1 cellular context compared by ENCODE assay signal in the genomic region with DNA sequence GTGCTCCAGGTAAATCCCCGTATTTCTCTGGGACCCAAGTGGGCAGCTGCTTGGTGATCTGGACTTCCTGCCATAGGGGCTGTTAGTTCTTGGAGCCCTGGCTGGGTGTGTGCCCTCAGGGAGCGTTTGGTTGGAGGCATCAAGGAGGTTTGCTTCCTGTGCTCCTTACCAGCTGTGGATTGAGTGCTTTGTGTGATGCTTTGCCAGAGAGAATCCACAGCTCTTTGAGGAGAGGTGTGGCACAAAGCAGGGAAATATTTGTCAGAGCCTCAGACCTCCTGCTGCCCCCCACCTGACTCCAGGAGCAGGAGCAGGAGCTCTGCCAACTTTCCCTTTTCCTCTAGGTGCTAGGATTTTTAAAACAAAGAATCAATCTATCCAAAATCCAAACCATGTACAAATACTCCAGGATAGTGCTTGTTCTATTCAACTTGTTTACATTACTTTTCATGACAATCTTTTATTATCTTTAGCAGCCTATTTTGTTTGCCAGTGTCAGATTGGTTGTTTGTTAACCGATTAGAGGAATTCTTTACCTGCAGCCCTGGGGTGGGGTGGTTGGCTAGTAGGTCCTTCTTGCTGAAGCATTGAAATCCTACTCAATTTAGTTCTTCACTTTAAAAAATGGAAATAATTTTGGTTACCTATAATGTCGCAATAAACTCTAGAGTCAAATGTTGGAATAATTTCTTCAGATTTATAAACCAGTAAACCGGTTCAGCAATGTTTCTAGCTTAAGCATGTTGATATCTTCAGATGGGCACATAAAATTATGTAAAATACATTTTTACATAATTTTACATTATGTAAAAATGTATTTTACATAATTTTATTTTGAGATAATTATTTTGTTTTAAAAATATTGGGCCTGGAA.
TF ChIP-seq lines count a peak whose summit lies in the region.

No MANE protein-coding gene starts in this region.

TF ChIP-seq in HepG2, 621 proteins besides CTCF, POLR2A, EP300 and RAD21 (continued from another document):
- TF ChIP-seq, protein P1, sequence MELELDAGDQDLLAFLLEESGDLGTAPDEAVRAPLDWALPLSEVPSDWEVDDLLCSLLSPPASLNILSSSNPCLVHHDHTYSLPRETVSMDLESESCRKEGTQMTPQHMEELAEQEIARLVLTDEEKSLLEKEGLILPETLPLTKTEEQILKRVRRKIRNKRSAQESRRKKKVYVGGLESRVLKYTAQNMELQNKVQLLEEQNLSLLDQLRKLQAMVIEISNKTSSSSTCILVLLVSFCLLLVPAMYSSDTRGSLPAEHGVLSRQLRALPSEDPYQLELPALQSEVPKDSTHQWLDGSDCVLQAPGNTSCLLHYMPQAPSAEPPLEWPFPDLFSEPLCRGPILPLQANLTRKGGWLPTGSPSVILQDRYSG (CRISPR knock-in tag; IDR thresholded peaks at IDR 0.05), result no peak
- TF ChIP-seq ZNF891 (CRISPR knock-in tag; IDR thresholded peaks at IDR 0.05) (no peak), YEATS4 (CRISPR knock-in tag; IDR thresholded peaks at IDR 0.05; ENCODE audit: borderline replicate concordance) (no peak), FOXA3 (CRISPR knock-in tag; IDR thresholded peaks at IDR 0.05) (peak; percentile 20; the same call in 1 of the 2 replicates), ZSCAN9 (CRISPR knock-in tag; IDR thresholded peaks at IDR 0.05; ENCODE audit: borderline replicate concordance) (no peak), HMG20B (CRISPR knock-in tag; conservative IDR thresholded peaks at IDR 0.05) (peak; percentile 72; the same call in 1 of the 2 replicates), REL (CRISPR knock-in tag; conservative IDR thresholded peaks at IDR 0.05) (no peak), ASH2L (IDR thresholded peaks at IDR 0.05; ENCODE audit: insufficient read length, low read depth, low read length) (peak; percentile 23), JARID2 (CRISPR knock-in tag; IDR thresholded peaks at IDR 0.05; ENCODE audit: insufficient replicate concordance) (no peak), CEBPB (IDR thresholded peaks at IDR 0.05; ENCODE audit: borderline replicate concordance, low read depth, low read length) (peak; percentile 58), RXRB (CRISPR knock-in tag; IDR thresholded peaks at IDR 0.05; ENCODE audit: borderline replicate concordance) (no peak), CREB1 (IDR thresholded peaks at IDR 0.05) (no peak), CREB1 (CRISPR knock-in tag; IDR thresholded peaks at IDR 0.05) (no peak), ZNF567 (CRISPR knock-in tag; IDR thresholded peaks at IDR 0.05; ENCODE audit: borderline replicate concordance) (no peak), SOX13 (IDR thresholded peaks at IDR 0.05) (no peak), SOX13 (CRISPR knock-in tag; conservative IDR thresholded peaks at IDR 0.05 in 1 of 2, IDR thresholded peaks at IDR 0.05 in 1 of 2) (peak in 1 of 2 experiments; percentile 71; a peak in 2 of 4 replicates), GFI1 (CRISPR knock-in tag; IDR thresholded peaks at IDR 0.05; ENCODE audit: borderline replicate concordance) (peak; percentile 95), CEBPG (CRISPR knock-in tag; IDR thresholded peaks at IDR 0.05) (peak; percentile 3; the same call in 1 of the 2 replicates), ATF7 (IDR thresholded peaks at IDR 0.05) (no peak), ATF7 (CRISPR knock-in tag; IDR thresholded peaks at IDR 0.05) (no peak), CCAR2 (optimal IDR thresholded peaks at IDR 0.05; ENCODE audit: low read depth, low read length) (peak; percentile 41), FOXP1 (IDR thresholded peaks at IDR 0.05) (no peak), FOXP1 (CRISPR knock-in tag; IDR thresholded peaks at IDR 0.05) (peak; percentile 12; the same call in 1 of the 2 replicates), SOX6 (IDR thresholded peaks at IDR 0.05) (no peak), SOX6 (CRISPR knock-in tag; IDR thresholded peaks at IDR 0.05) (peak; percentile 12; the same call in 1 of the 2 replicates)
- TF ChIP-seq, protein P2, sequence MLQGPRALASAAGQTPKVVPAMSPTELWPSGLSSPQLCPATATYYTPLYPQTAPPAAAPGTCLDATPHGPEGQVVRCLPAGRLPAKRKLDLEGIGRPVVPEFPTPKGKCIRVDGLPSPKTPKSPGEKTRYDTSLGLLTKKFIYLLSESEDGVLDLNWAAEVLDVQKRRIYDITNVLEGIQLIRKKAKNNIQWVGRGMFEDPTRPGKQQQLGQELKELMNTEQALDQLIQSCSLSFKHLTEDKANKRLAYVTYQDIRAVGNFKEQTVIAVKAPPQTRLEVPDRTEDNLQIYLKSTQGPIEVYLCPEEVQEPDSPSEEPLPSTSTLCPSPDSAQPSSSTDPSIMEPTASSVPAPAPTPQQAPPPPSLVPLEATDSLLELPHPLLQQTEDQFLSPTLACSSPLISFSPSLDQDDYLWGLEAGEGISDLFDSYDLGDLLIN (CRISPR knock-in tag; IDR thresholded peaks at IDR 0.05; ENCODE audit: borderline replicate concordance), result no peak
- TF ChIP-seq, protein P3, sequence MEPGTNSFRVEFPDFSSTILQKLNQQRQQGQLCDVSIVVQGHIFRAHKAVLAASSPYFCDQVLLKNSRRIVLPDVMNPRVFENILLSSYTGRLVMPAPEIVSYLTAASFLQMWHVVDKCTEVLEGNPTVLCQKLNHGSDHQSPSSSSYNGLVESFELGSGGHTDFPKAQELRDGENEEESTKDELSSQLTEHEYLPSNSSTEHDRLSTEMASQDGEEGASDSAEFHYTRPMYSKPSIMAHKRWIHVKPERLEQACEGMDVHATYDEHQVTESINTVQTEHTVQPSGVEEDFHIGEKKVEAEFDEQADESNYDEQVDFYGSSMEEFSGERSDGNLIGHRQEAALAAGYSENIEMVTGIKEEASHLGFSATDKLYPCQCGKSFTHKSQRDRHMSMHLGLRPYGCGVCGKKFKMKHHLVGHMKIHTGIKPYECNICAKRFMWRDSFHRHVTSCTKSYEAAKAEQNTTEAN (CRISPR knock-in tag; conservative IDR thresholded peaks at IDR 0.05), result 0 out of 2 replicates have a peak, but pooled peaks have one; percentile 3
- TF ChIP-seq, protein P4, sequence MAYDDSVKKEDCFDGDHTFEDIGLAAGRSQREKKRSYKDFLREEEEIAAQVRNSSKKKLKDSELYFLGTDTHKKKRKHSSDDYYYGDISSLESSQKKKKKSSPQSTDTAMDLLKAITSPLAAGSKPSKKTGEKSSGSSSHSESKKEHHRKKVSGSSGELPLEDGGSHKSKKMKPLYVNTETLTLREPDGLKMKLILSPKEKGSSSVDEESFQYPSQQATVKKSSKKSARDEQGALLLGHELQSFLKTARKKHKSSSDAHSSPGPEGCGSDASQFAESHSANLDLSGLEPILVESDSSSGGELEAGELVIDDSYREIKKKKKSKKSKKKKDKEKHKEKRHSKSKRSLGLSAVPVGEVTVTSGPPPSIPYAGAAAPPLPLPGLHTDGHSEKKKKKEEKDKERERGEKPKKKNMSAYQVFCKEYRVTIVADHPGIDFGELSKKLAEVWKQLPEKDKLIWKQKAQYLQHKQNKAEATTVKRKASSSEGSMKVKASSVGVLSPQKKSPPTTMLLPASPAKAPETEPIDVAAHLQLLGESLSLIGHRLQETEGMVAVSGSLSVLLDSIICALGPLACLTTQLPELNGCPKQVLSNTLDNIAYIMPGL (CRISPR knock-in tag; IDR thresholded peaks at IDR 0.05; ENCODE audit: borderline replicate concordance in 1 of 2, low read depth in 1 of 2), result no peak
- TF ChIP-seq, protein P5, sequence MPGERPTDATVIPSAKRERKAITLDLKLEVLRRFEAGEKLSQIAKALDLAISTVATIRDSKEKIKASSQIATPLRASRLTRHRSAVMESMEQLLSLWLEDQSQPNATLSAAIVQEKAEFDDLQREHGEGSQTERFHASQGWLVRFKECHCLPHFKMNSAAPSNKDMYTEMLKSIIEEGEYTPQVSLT (CRISPR knock-in tag; IDR thresholded peaks at IDR 0.05; ENCODE audit: borderline replicate concordance, low read depth), result no peak
- TF ChIP-seq, protein P6, sequence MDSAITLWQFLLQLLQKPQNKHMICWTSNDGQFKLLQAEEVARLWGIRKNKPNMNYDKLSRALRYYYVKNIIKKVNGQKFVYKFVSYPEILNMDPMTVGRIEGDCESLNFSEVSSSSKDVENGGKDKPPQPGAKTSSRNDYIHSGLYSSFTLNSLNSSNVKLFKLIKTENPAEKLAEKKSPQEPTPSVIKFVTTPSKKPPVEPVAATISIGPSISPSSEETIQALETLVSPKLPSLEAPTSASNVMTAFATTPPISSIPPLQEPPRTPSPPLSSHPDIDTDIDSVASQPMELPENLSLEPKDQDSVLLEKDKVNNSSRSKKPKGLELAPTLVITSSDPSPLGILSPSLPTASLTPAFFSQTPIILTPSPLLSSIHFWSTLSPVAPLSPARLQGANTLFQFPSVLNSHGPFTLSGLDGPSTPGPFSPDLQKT (CRISPR knock-in tag; IDR thresholded peaks at IDR 0.05; ENCODE audit: borderline replicate concordance), result no peak
- TF ChIP-seq, protein P7, sequence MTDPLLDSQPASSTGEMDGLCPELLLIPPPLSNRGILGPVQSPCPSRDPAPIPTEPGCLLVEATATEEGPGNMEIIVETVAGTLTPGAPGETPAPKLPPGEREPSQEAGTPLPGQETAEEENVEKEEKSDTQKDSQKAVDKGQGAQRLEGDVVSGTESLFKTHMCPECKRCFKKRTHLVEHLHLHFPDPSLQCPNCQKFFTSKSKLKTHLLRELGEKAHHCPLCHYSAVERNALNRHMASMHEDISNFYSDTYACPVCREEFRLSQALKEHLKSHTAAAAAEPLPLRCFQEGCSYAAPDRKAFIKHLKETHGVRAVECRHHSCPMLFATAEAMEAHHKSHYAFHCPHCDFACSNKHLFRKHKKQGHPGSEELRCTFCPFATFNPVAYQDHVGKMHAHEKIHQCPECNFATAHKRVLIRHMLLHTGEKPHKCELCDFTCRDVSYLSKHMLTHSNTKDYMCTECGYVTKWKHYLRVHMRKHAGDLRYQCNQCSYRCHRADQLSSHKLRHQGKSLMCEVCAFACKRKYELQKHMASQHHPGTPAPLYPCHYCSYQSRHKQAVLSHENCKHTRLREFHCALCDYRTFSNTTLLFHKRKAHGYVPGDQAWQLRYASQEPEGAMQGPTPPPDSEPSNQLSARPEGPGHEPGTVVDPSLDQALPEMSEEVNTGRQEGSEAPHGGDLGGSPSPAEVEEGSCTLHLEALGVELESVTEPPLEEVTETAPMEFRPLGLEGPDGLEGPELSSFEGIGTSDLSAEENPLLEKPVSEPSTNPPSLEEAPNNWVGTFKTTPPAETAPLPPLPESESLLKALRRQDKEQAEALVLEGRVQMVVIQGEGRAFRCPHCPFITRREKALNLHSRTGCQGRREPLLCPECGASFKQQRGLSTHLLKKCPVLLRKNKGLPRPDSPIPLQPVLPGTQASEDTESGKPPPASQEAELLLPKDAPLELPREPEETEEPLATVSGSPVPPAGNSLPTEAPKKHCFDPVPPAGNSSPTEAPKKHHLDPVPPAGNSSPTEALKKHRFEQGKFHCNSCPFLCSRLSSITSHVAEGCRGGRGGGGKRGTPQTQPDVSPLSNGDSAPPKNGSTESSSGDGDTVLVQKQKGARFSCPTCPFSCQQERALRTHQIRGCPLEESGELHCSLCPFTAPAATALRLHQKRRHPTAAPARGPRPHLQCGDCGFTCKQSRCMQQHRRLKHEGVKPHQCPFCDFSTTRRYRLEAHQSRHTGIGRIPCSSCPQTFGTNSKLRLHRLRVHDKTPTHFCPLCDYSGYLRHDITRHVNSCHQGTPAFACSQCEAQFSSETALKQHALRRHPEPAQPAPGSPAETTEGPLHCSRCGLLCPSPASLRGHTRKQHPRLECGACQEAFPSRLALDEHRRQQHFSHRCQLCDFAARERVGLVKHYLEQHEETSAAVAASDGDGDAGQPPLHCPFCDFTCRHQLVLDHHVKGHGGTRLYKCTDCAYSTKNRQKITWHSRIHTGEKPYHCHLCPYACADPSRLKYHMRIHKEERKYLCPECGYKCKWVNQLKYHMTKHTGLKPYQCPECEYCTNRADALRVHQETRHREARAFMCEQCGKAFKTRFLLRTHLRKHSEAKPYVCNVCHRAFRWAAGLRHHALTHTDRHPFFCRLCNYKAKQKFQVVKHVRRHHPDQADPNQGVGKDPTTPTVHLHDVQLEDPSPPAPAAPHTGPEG (CRISPR knock-in tag; IDR thresholded peaks at IDR 0.05), result peak; percentile 75; the same call in 1 of the 2 replicates
- TF ChIP-seq, protein P8, sequence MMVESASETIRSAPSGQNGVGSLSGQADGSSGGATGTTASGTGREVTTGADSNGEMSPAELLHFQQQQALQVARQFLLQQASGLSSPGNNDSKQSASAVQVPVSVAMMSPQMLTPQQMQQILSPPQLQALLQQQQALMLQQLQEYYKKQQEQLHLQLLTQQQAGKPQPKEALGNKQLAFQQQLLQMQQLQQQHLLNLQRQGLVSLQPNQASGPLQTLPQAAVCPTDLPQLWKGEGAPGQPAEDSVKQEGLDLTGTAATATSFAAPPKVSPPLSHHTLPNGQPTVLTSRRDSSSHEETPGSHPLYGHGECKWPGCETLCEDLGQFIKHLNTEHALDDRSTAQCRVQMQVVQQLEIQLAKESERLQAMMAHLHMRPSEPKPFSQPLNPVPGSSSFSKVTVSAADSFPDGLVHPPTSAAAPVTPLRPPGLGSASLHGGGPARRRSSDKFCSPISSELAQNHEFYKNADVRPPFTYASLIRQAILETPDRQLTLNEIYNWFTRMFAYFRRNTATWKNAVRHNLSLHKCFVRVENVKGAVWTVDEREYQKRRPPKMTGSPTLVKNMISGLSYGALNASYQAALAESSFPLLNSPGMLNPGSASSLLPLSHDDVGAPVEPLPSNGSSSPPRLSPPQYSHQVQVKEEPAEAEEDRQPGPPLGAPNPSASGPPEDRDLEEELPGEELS (CRISPR knock-in tag; IDR thresholded peaks at IDR 0.05), result 0 out of 2 replicates have a peak, but pooled peaks have one; percentile 25
- TF ChIP-seq, protein P9, sequence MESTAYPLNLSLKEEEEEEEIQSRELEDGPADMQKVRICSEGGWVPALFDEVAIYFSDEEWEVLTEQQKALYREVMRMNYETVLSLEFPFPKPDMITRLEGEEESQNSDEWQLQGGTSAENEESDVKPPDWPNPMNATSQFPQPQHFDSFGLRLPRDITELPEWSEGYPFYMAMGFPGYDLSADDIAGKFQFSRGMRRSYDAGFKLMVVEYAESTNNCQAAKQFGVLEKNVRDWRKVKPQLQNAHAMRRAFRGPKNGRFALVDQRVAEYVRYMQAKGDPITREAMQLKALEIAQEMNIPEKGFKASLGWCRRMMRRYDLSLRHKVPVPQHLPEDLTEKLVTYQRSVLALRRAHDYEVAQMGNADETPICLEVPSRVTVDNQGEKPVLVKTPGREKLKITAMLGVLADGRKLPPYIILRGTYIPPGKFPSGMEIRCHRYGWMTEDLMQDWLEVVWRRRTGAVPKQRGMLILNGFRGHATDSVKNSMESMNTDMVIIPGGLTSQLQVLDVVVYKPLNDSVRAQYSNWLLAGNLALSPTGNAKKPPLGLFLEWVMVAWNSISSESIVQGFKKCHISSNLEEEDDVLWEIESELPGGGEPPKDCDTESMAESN (CRISPR knock-in tag; conservative IDR thresholded peaks at IDR 0.05), result 0 out of 2 replicates have a peak, but pooled peaks have one; percentile 21
